Comparison of ENCODE assay signal across 17 cellular contexts in the genomic region with DNA sequence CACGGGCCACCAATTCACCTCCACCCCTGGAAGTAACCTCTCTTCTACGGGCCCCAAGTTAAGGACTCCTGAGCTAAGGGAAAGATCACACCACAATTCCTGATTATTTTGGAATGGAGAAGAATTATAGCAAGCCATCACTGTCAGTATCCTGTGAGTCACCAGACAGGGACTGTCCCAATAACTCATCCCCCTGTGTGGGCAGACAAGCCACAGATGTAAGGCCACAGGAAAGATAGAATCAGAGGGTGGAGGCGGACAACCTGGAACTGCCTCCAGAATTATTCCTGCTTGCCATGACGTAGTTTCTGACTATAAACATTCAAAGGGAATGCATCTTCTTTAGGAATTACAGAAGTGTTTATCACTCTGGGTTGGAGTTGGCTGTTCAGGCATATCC. TPM values are rescaled to one million over a fixed set of nuclear protein-coding genes. Genes with fewer than 3 reads are reported as not detected.
A peak's percentile ranks its signal among the peaks of the same experiment; 100 is the strongest.
DNase-seq lines count a peak whose midpoint lies in the region; ATAC-seq and TF ChIP-seq lines count a peak whose summit lies in the region.
"Had no signal": no experiment of that assay in that cellular context is flagged by ENCODE, and none has a peak within 500 bp of the region (broad histone marks: within the 10 kb centered on the region; RNA-seq: fewer than 3 reads in every experiment).

No MANE protein-coding gene starts in this region.

- WGBS in heart left ventricle, 4 donors, result 80 to 89% (median 86%) methylated on average over 4 of the region's 4 CpGs

- H3K27me3 ChIP-seq in heart left ventricle, result peaks cover 0 to 15% (median 0%) of the 10 kb centered on the region in 9 donors

- no peak for TF ChIP-seq CTCF in heart left ventricle (IDR thresholded peaks at IDR 0.05)

- intact Hi-C loops in heart left ventricle (cut with DNase I), result no loop called here

- no peak overlapping the region for H3K27ac ChIP-seq in heart left ventricle
- H3K27ac ChIP-seq: C4-2B, parathyroid adenoma, PC-9, spleen had no signal

- no peak for ATAC-seq in heart left ventricle
- ATAC-seq in HG02885 (IDR thresholded peaks at IDR 0.05; ENCODE audit: poor library complexity, unreplicated experiment), result no peak
- ATAC-seq: HepG2 had no signal

- TF ChIP-seq POLR2A in heart left ventricle (IDR thresholded peaks at IDR 0.05), result no peak

- H3K36me3 ChIP-seq in heart left ventricle, result no peaks in the 10 kb centered on the region
- H3K36me3 ChIP-seq: spleen had no signal

- H3K4me1 ChIP-seq in heart left ventricle, result peaks cover 0 to 8% (median 3%) of the 10 kb centered on the region in 12 donors
- H3K4me1 ChIP-seq: parathyroid adenoma had no signal

- peak; percentile 18 for DNase-seq in AG08395 (ENCODE audit: low spot score)
- DNase-seq in COLO829 (ENCODE audit: low spot score), result peak; percentile 45
- DNase-seq in activated T-cell treated with anti-CD3 and anti-CD28 coated beads, Interleukin-2, amount 50 U/mL, for 48 hours, result peak; percentile 57 to 61
- DNase-seq in kidney tubule cell (ENCODE audit: low spot score), result peak; percentile 66
- no peak for DNase-seq in heart left ventricle
- DNase-seq in NCI-H146 (lab: John Stamatoyannopoulos, UW), result no peak
- DNase-seq: activated CD4-positive, CD25-positive, alpha-beta regulatory T cell treated with anti-CD3 and anti-CD28 coated beads, Interleukin-2, amount 50 U/mL, for 72 hours; DMS79 treated with DMSO at 0.1 percent for 48 hours; head of caudate nucleus; NCI-H1105 treated with DMSO at 0.1 percent for 48 hours; NCI-H510A treated with DMSO at 0.1 percent for 48 hours; PC-9; spleen had no signal

- H3K4me3 ChIP-seq in heart left ventricle, result no peak overlapping the region
- H3K4me3 ChIP-seq: PC-9, spleen had no signal

- no peaks in the 10 kb centered on the region for H3K9me3 ChIP-seq in heart left ventricle
- H3K9me3 ChIP-seq: spleen had no signal

RNA-seq across cellular contexts. Expression of a gene that starts 5.8 kb away (rescaled TPM):
- total RNA-seq in heart left ventricle, result 10 to 100 TPM in 5 of 9 donors, 1 to 10 TPM in 4; 4.7 to 15.5 (median 10.4) TPM
- polyA plus RNA-seq in heart left ventricle, result 1 to 10 TPM; 3.3 to 5.6 TPM

RNA-seq across cellular contexts. Expression of a gene that starts 45.2 kb away (rescaled TPM):
- total RNA-seq in heart left ventricle, result 10 to 100 TPM in 6 of 9 donors, 1 to 10 TPM in 3; 6.1 to 35.8 (median 13.3) TPM
- 10 to 100 TPM in 1 of 2 donors, 1 to 10 TPM in 1; 5.7 to 23.1 TPM for polyA plus RNA-seq in heart left ventricle
- total RNA-seq: PC-9 had no signal

Comparison
In these comparisons a context has a peak if more than half of its experiments do, and no peak if none do; other contexts are left out.
1. DNase-seq: peak in AG08395 (single experiment), COLO829 (single experiment), activated T-cell treated with anti-CD3 and anti-CD28 coated beads, Interleukin-2, amount 50 U/mL, for 48 hours (2 of 2) and kidney tubule cell (single experiment); none in heart left ventricle (0 of 5) and NCI-H146 (single experiment).